ENCODE assay signal across 10 cellular contexts in genomic region chr18:63298393-63299015, GRCh38. TPM values are rescaled to one million over a fixed set of nuclear protein-coding genes. Genes with fewer than 3 reads are reported as not detected.
DNase-seq lines count a peak whose midpoint lies in the region; ATAC-seq and TF ChIP-seq lines count a peak whose summit lies in the region.
"Had no signal": no experiment of that assay in that cellular context is flagged by ENCODE, and none has a peak within 500 bp of the region (broad histone marks: within the 10 kb centered on the region; RNA-seq: fewer than 3 reads in every experiment).

No MANE protein-coding gene starts in this region.

- WGBS in mesodermal cell (ENCODE audit: insufficient coverage in 2 of 2), 2 experiments, result 59 to 83% methylated on average over 4 to 5 of the region's 5 CpGs

- H3K27ac ChIP-seq in A673 (ENCODE audit: low read depth, low read length, poor library complexity, severe bottlenecking), result no peak overlapping the region
- peak overlapping the region; percentile 10 for H3K27ac ChIP-seq in mesodermal cell (ENCODE audit: low read depth, low read length, severe bottlenecking)

- peaks cover 7% of the 10 kb centered on the region for H3K36me3 Mint-ChIP-seq in IgD-negative memory B cell
- peaks cover 76% of the 10 kb centered on the region for H3K36me3 Mint-ChIP-seq in activated T-helper 2 cell treated with anti-CD3 and anti-CD28 coated beads, Interferon-gamma antibody, Interleukin-2, Interleukin-4, amounts not matched to agents 10 μg/mL and 5 μg/mL and 100 μg/mL, durations not matched to agents 14 hours and 24 hours and 36 hours (ENCODE audit: low read depth)

- ATAC-seq in sciatic nerve (no peak), GM19455 (IDR thresholded peaks at IDR 0.05; ENCODE audit: unreplicated experiment) (no peak)

- no peak for TF ChIP-seq CTCF in A673 (conservative IDR thresholded peaks at IDR 0.05; ENCODE audit: low read depth, low read length)

- H3K27ac Mint-ChIP-seq in IgD-negative memory B cell, result peak overlapping the region; percentile 58 to 92 (median 86)
- H3K27ac Mint-ChIP-seq in activated T-helper 2 cell treated with anti-CD3 and anti-CD28 coated beads, Interferon-gamma antibody, Interleukin-2, Interleukin-4, amounts not matched to agents 10 μg/mL and 5 μg/mL and 100 μg/mL, durations not matched to agents 14 hours and 24 hours and 36 hours, result peak overlapping the region; percentile 94

- H3K9me3 ChIP-seq in A673 (ENCODE audit: low read depth, low read length, poor library complexity, severe bottlenecking) (no peaks in the 10 kb centered on the region), mesodermal cell (ENCODE audit: control insufficient read depth, low read length) (no peaks in the 10 kb centered on the region)

- no peaks in the 10 kb centered on the region for H3K27me3 Mint-ChIP-seq in IgD-negative memory B cell
- H3K27me3 Mint-ChIP-seq in activated T-helper 2 cell treated with anti-CD3 and anti-CD28 coated beads, Interferon-gamma antibody, Interleukin-2, Interleukin-4, amounts not matched to agents 10 μg/mL and 5 μg/mL and 100 μg/mL, durations not matched to agents 14 hours and 24 hours and 36 hours (ENCODE audit: low read depth), result no peaks in the 10 kb centered on the region

- H3K9me3 Mint-ChIP-seq in IgD-negative memory B cell, result no peaks in the 10 kb centered on the region
- no peaks in the 10 kb centered on the region for H3K9me3 Mint-ChIP-seq in activated T-helper 2 cell treated with anti-CD3 and anti-CD28 coated beads, Interferon-gamma antibody, Interleukin-2, Interleukin-4, amounts not matched to agents 10 μg/mL and 5 μg/mL and 100 μg/mL, durations not matched to agents 14 hours and 24 hours and 36 hours

- H3K36me3 ChIP-seq in A673 (ENCODE audit: insufficient read depth, low read length, poor library complexity, severe bottlenecking) (no peaks in the 10 kb centered on the region), mesodermal cell (ENCODE audit: control insufficient read depth, insufficient read depth, low read length) (no peaks in the 10 kb centered on the region)

- POLR2A ChIA-PET in A673 (lab: Charles Lee; ENCODE audit: low non-redundant PET), result no interaction called here

- intact Hi-C loops in A673 (cut with micrococcal nuclease; ENCODE audit: unreplicated experiment), result no loop called here
- intact Hi-C loops in activated T-helper 2 cell treated with anti-CD3 and anti-CD28 coated beads, Interferon-gamma antibody, Interleukin-2, Interleukin-4, amounts not matched to agents 10 μg/mL and 5 μg/mL and 100 μg/mL, durations not matched to agents 14 hours and 24 hours and 36 hours (cut with micrococcal nuclease), result no loop called here
- intact Hi-C loops in sciatic nerve (cut with DNase I), result no loop called here

- CTCF ChIA-PET in A673 (lab: Charles Lee), result interaction anchor here (1.2 kb wide), 1 partner anchor 20 kb away, joined by 3 read pairs; no protein-coding TSS in a partner anchor

- no peak overlapping the region for H3K4me3 ChIP-seq in A673 (ENCODE audit: low read depth, low read length, poor library complexity, severe bottlenecking)
- no peak overlapping the region for H3K4me3 ChIP-seq in mesodermal cell (ENCODE audit: extremely low read depth, insufficient read depth, low read length, poor library complexity, severe bottlenecking)

- H3K4me1 ChIP-seq in A673 (ENCODE audit: insufficient read depth, low read length, poor library complexity, severe bottlenecking) (peaks cover 20% of the 10 kb centered on the region), mesodermal cell (ENCODE audit: control insufficient read depth, insufficient read depth, low read length, poor library complexity, severe bottlenecking) (peaks cover 28% of the 10 kb centered on the region)

- H3K27me3 ChIP-seq in A673 (replicated peaks; ENCODE audit: insufficient read depth, low read depth, low read length, poor library complexity), result no peaks in the 10 kb centered on the region

- BruUV-seq in A673 (replicated peaks; lab: Mats Ljungman, UMichigan), result no TSS peak

- DNase-seq in A673 (ENCODE audit: low spot score) (peak; percentile 40), NCI-H1105 (lab: John Stamatoyannopoulos, UW) (no peak), sciatic nerve (ENCODE audit: low spot score) (no peak), SHP77 treated with DMSO at 0.1 percent for 48 hours (lab: John Stamatoyannopoulos, UW) (no peak)
- no peak for DNase-seq in activated T-helper 2 cell treated with anti-CD3 and anti-CD28 coated beads, Interferon-gamma antibody, Interleukin-2, Interleukin-4, amounts not matched to agents 10 μg/mL and 5 μg/mL and 100 μg/mL, durations not matched to agents 14 hours and 24 hours and 36 hours (ENCODE audit: low spot score)
- DNase-seq: KBM-7, OCI-M1 had no signal

- H3K4me3 Mint-ChIP-seq in IgD-negative memory B cell, result peak overlapping the region in 3 of 4 donors; percentile 53 to 70 (median 55)
- H3K4me3 Mint-ChIP-seq in activated T-helper 2 cell treated with anti-CD3 and anti-CD28 coated beads, Interferon-gamma antibody, Interleukin-2, Interleukin-4, amounts not matched to agents 10 μg/mL and 5 μg/mL and 100 μg/mL, durations not matched to agents 14 hours and 24 hours and 36 hours (ENCODE audit: low read depth), result no peak overlapping the region

- H3K4me1 Mint-ChIP-seq in IgD-negative memory B cell, result peaks cover 56 to 72% (median 62%) of the 10 kb centered on the region in 3 donors
- peaks cover 71% of the 10 kb centered on the region for H3K4me1 Mint-ChIP-seq in activated T-helper 2 cell treated with anti-CD3 and anti-CD28 coated beads, Interferon-gamma antibody, Interleukin-2, Interleukin-4, amounts not matched to agents 10 μg/mL and 5 μg/mL and 100 μg/mL, durations not matched to agents 14 hours and 24 hours and 36 hours (ENCODE audit: low read depth)

RNA-seq across cellular contexts. Expression of gene BCL2, which starts 21.1 kb away (rescaled TPM):
- total RNA-seq in A673 (2021) (19.6 and 24.9 TPM in 2 replicates), sciatic nerve (47.3 TPM)
- 36.2 TPM for polyA plus RNA-seq in IgD-negative memory B cell
- 76.1 and 79.0 TPM in 2 replicates for total RNA-seq in activated T-helper 2 cell treated with anti-CD3 and anti-CD28 coated beads, Interferon-gamma antibody, Interleukin-2, Interleukin-4, amounts not matched to agents 10 μg/mL and 5 μg/mL and 100 μg/mL, durations not matched to agents 14 hours and 24 hours and 36 hours
- polyA plus RNA-seq in mesodermal cell (2013, experiment 1 of 2), result 3.8 TPM
- 2.5 TPM for polyA plus RNA-seq in mesodermal cell (2013, experiment 2 of 2)
